In genomic region chr14:20690848-20691640, GRCh38 we compare ENCODE assay signal across 8 cellular contexts. TPM values are rescaled to one million over a fixed set of nuclear protein-coding genes. Genes with fewer than 3 reads are reported as not detected.
DNase-seq lines count a peak whose midpoint lies in the region; ATAC-seq and TF ChIP-seq lines count a peak whose summit lies in the region.

No MANE protein-coding gene starts in this region.

- peaks cover 7 to 8% of the 10 kb centered on the region in 2 donors for H3K27me3 Mint-ChIP-seq in CD8-positive, alpha-beta memory T cell

- ATAC-seq in GM19043 (IDR thresholded peaks at IDR 0.05; ENCODE audit: low read depth, unreplicated experiment) = peak; percentile 59
- no peak for ATAC-seq in HG03139 (IDR thresholded peaks at IDR 0.05; ENCODE audit: unreplicated experiment)

- H3K36me3 ChIP-seq in CD8-positive, alpha-beta memory T cell (ENCODE audit: insufficient read depth, low read length) = no peaks in the 10 kb centered on the region
- no peaks in the 10 kb centered on the region for H3K36me3 ChIP-seq in left ventricle myocardium inferior

- H3K4me1 ChIP-seq in CD8-positive, alpha-beta memory T cell (ENCODE audit: insufficient read depth, low read length) = no peaks in the 10 kb centered on the region
- peaks cover 17% of the 10 kb centered on the region for H3K4me1 ChIP-seq in left ventricle myocardium inferior

- H3K27ac Mint-ChIP-seq in CD8-positive, alpha-beta memory T cell = peak overlapping the region in 1 of 8 donors; percentile 12

- peak overlapping the region in 1 of 7 donors; percentile 7 for H3K4me3 Mint-ChIP-seq in CD8-positive, alpha-beta memory T cell

- no peaks in the 10 kb centered on the region for H3K27me3 ChIP-seq in CD8-positive, alpha-beta memory T cell (ENCODE audit: insufficient read depth, low read length, poor library complexity, severe bottlenecking)
- no peaks in the 10 kb centered on the region for H3K27me3 ChIP-seq in left ventricle myocardium inferior (ENCODE audit: low read depth)

- intact Hi-C loops in left ventricle myocardium inferior (cut with micrococcal nuclease) = no loop called here

- peaks cover 4 to 6% (median 5%) of the 10 kb centered on the region in 3 donors for H3K4me1 Mint-ChIP-seq in CD8-positive, alpha-beta memory T cell

- H3K27ac ChIP-seq in CD8-positive, alpha-beta memory T cell (ENCODE audit: low read depth, low read length) = no peak overlapping the region
- no peak overlapping the region for H3K27ac ChIP-seq in left ventricle myocardium inferior (replicated peaks)

- no peak overlapping the region for H3K4me3 ChIP-seq in CD8-positive, alpha-beta memory T cell (ENCODE audit: low read length)
- no peak overlapping the region for H3K4me3 ChIP-seq in left ventricle myocardium inferior
- no peak overlapping the region for H3K4me3 ChIP-seq in retinal pigment epithelial cell (ENCODE audit: low read length)

- peak in 4 of 5 donors; percentile 18 to 65 (median 54) for DNase-seq in CD8-positive, alpha-beta memory T cell
- DNase-seq in M059J (ENCODE audit: low read depth) (peak; percentile 72), RPMI8226 (peak; percentile 55), amniotic stem cell (lab: John Stamatoyannopoulos, UW) (peak; percentile 50), left ventricle myocardium inferior (no peak), retinal pigment epithelial cell (ENCODE audit: low read depth) (no peak)

- CTCF ChIA-PET in CD8-positive, alpha-beta memory T cell (lab: Charles Lee) = interaction anchor here (0.7 to 5.0 kb wide), 22 partner anchors 10 to 365 kb away, joined by 3 to 76 read pairs (median 4); no protein-coding TSS in a partner anchor

- no peaks in the 10 kb centered on the region for H3K9me3 Mint-ChIP-seq in CD8-positive, alpha-beta memory T cell

- POLR2A ChIA-PET in CD8-positive, alpha-beta memory T cell (lab: Charles Lee) = interaction anchor here (0.7 to 1.1 kb wide), 2 partner anchors 29 to 78 kb away, joined by 3 read pairs; no protein-coding TSS in a partner anchor

- TF ChIP-seq CTCF in left ventricle myocardium inferior (IDR thresholded peaks at IDR 0.05; ENCODE audit: borderline replicate concordance) (peak; percentile 94), retinal pigment epithelial cell (conservative IDR thresholded peaks at IDR 0.05; ENCODE audit: low read depth, low read length) (peak; percentile 87)

- H3K36me3 Mint-ChIP-seq in CD8-positive, alpha-beta memory T cell = no peaks in the 10 kb centered on the region

- no peaks in the 10 kb centered on the region for H3K9me3 ChIP-seq in CD8-positive, alpha-beta memory T cell (ENCODE audit: low read length)
- no peaks in the 10 kb centered on the region for H3K9me3 ChIP-seq in left ventricle myocardium inferior (replicated peaks)

RNA-seq across cellular contexts. Expression of gene ANG, which starts 2.5 kb away (rescaled TPM):
- total RNA-seq in CD8-positive, alpha-beta memory T cell = under 1 TPM; 0.39 to 0.58 TPM
- polyA plus RNA-seq in CD8-positive, alpha-beta memory T cell = 1.4 TPM
- 2.8 and 3.0 TPM in 2 replicates for total RNA-seq in M059J (2014; rRNA removed; shearing (Covaris generic))
- 3.7 TPM for total RNA-seq in left ventricle myocardium inferior

RNA-seq across cellular contexts. Expression of gene RNASE4, which starts 6.7 kb away (rescaled TPM):
- total RNA-seq in CD8-positive, alpha-beta memory T cell = under 1 TPM in 1 of 2 experiments, not detected in 1; 0.57 TPM
- 2.3 TPM for polyA plus RNA-seq in CD8-positive, alpha-beta memory T cell
- total RNA-seq in M059J (2014; rRNA removed; shearing (Covaris generic)) = 12.1 and 13.3 TPM in 2 replicates
- total RNA-seq in left ventricle myocardium inferior = 9.0 TPM

RNA-seq across cellular contexts. Expression of gene OR6S1, which starts 49.6 kb away (rescaled TPM):
- total RNA-seq in CD8-positive, alpha-beta memory T cell = not detected
- not detected for polyA plus RNA-seq in CD8-positive, alpha-beta memory T cell
- total RNA-seq in M059J (2014; rRNA removed; shearing (Covaris generic)) = not detected in 2 replicates
- total RNA-seq in left ventricle myocardium inferior = not detected

RNA-seq across cellular contexts. Expression of gene EDDM3A, which starts 54.6 kb away (rescaled TPM):
- not detected for total RNA-seq in CD8-positive, alpha-beta memory T cell
- polyA plus RNA-seq in CD8-positive, alpha-beta memory T cell = not detected
- total RNA-seq in M059J (2014; rRNA removed; shearing (Covaris generic)) = not detected in 2 replicates
- total RNA-seq in left ventricle myocardium inferior = not detected

Comparison
In these comparisons a context has a peak if more than half of its experiments do, and no peak if none do; other contexts are left out.
1. DNase-seq: peak in CD8-positive, alpha-beta memory T cell (4 of 5), M059J (single experiment), RPMI8226 (single experiment) and amniotic stem cell (single experiment); none in left ventricle myocardium inferior (single experiment) and retinal pigment epithelial cell (single experiment).